Comparison of ENCODE assay signal across 7 cellular contexts in genomic region chr18:23053756-23054457, GRCh38.
DNase-seq lines count a peak whose midpoint lies in the region; ATAC-seq and TF ChIP-seq lines count a peak whose summit lies in the region.

No MANE protein-coding gene starts in this region.

- in situ Hi-C loops in SK-MEL-5 (cut with HindIII; ENCODE audit: low pct_unique_long_range_greater_than_20kb, low sequenced_read_pairs): no loop called here

- DNase-seq in HFFc6 (peak; percentile 76), SK-MEL-5 (ENCODE audit: low read depth, low spot score) (peak; percentile 24), glomerular visceral epithelial cell (ENCODE audit: extremely low spot score) (peak; percentile 16)
- no peak for DNase-seq in stimulated activated naive B cell treated with anti-CD40 and anti-IgM and Interleukin-4, amounts not matched to agents 10 μg/mL and 1 μg/mL and 100 μg/mL, for 72 hours

- ATAC-seq in stimulated activated naive B cell treated with anti-CD40 and anti-IgM and Interleukin-4, amounts not matched to agents 10 μg/mL and 1 μg/mL and 100 μg/mL, for 72 hours (replicated peaks): no peak
- ATAC-seq in HG03135 (IDR thresholded peaks at IDR 0.05; ENCODE audit: unreplicated experiment): no peak
- ATAC-seq in GM21447 (IDR thresholded peaks at IDR 0.05; ENCODE audit: unreplicated experiment): no peak
- no peak for ATAC-seq in HG02885 (IDR thresholded peaks at IDR 0.05; ENCODE audit: poor library complexity, unreplicated experiment)

- peaks cover 5% of the 10 kb centered on the region; the same call in 1 of the 2 replicates for H3K27me3 Mint-ChIP-seq in HFFc6 (ENCODE audit: insufficient read depth)
- H3K27me3 Mint-ChIP-seq in stimulated activated naive B cell treated with anti-CD40 and anti-IgM and Interleukin-4, amounts not matched to agents 10 μg/mL and 1 μg/mL and 100 μg/mL, for 72 hours: peaks cover 16 to 40% of the 10 kb centered on the region in 2 donors

- peak overlapping the region; percentile 51 for H3K27ac Mint-ChIP-seq in HFFc6
- peak overlapping the region; percentile 3 for H3K27ac Mint-ChIP-seq in stimulated activated naive B cell treated with anti-CD40 and anti-IgM and Interleukin-4, amounts not matched to agents 10 μg/mL and 1 μg/mL and 100 μg/mL, for 72 hours

- H3K4me1 Mint-ChIP-seq in HFFc6 (ENCODE audit: low read depth): peaks cover 43% of the 10 kb centered on the region
- H3K4me1 Mint-ChIP-seq in stimulated activated naive B cell treated with anti-CD40 and anti-IgM and Interleukin-4, amounts not matched to agents 10 μg/mL and 1 μg/mL and 100 μg/mL, for 72 hours: peaks cover 3 to 6% of the 10 kb centered on the region in 2 donors

- H3K4me3 Mint-ChIP-seq in HFFc6: no peak overlapping the region
- no peak overlapping the region for H3K4me3 Mint-ChIP-seq in stimulated activated naive B cell treated with anti-CD40 and anti-IgM and Interleukin-4, amounts not matched to agents 10 μg/mL and 1 μg/mL and 100 μg/mL, for 72 hours

- TF ChIP-seq CTCF in HFFc6 (IDR thresholded peaks at IDR 0.05): peak; percentile 60

- no peaks in the 10 kb centered on the region for H3K9me3 Mint-ChIP-seq in HFFc6
- H3K9me3 Mint-ChIP-seq in stimulated activated naive B cell treated with anti-CD40 and anti-IgM and Interleukin-4, amounts not matched to agents 10 μg/mL and 1 μg/mL and 100 μg/mL, for 72 hours: no peaks in the 10 kb centered on the region

- H3K36me3 Mint-ChIP-seq in HFFc6 (ENCODE audit: low read depth): no peaks in the 10 kb centered on the region
- no peaks in the 10 kb centered on the region for H3K36me3 Mint-ChIP-seq in stimulated activated naive B cell treated with anti-CD40 and anti-IgM and Interleukin-4, amounts not matched to agents 10 μg/mL and 1 μg/mL and 100 μg/mL, for 72 hours
